27 cellular contexts compared by ENCODE assay signal in genomic region chr5:104751969-104752368, GRCh38.
"Had no signal": no experiment of that assay in that cellular context is flagged by ENCODE, and none has a peak within 500 bp of the region (broad histone marks: within the 10 kb centered on the region; RNA-seq: fewer than 3 reads in every experiment).

No MANE protein-coding gene starts in this region.

- H3K36me3 ChIP-seq: left lung, lower lobe of right lung, neural progenitor cell, neutrophil, right atrium auricular region, right lobe of liver, stomach, thyroid gland, transverse colon, upper lobe of left lung, vagina had no signal

- DNase-seq: hippocampal formation; immature natural killer cell; kidney; left colon; left lung; lower lobe of right lung; mammary epithelial cell; mesenchymal stem cell; naive B cell; natural killer cell; nephron progenitor cell; occipital lobe; right lobe of liver; stimulated activated CD4-positive, alpha-beta T cell treated with anti-CD3 and anti-CD28 coated beads, Interleukin-1b, Interleukin-23, amount 100 ng/mL, for 48 hours; stimulated activated CD4-positive, alpha-beta T cell treated with anti-CD3 and anti-CD28 coated beads, Interleukin-2, amount 100 ng/mL, for 48 hours; stimulated activated naive B cell treated with anti-CD40 and anti-IgM and Interleukin-4, amounts not matched to agents 10 μg/mL and 1 μg/mL and 100 μg/mL, for 72 hours; stimulated activated naive CD8-positive, alpha-beta T cell treated with anti-CD3 and anti-CD28 coated beads, Interleukin-15, Interleukin-2, amounts not matched to agents 100 U/mL and 50 U/mL, for 24 hours; stomach; testis; thyroid gland; transverse colon; upper lobe of left lung had no signal

- H2AFZ ChIP-seq: neural progenitor cell had no signal

- ATAC-seq: left colon; left lung; lower lobe of right lung; natural killer cell; right lobe of liver; stimulated activated naive B cell treated with anti-CD40 and anti-IgM and Interleukin-4, amounts not matched to agents 10 μg/mL and 1 μg/mL and 100 μg/mL, for 72 hours; stimulated activated naive CD8-positive, alpha-beta T cell treated with anti-CD3 and anti-CD28 coated beads, Interleukin-15, Interleukin-2, amounts not matched to agents 100 U/mL and 50 U/mL, for 24 hours had no signal

- H3K27ac ChIP-seq: left lung, lower lobe of right lung, neural progenitor cell, neutrophil, right atrium auricular region, right lobe of liver, stomach, testis, thyroid gland, transverse colon, upper lobe of left lung, vagina had no signal

- H3K27me3 ChIP-seq: left lung, neural progenitor cell, neutrophil, right atrium auricular region, right lobe of liver, stomach, testis, thyroid gland, transverse colon, upper lobe of left lung, vagina had no signal

- H3K4me1 ChIP-seq: left lung, lower lobe of right lung, neural progenitor cell, right atrium auricular region, right lobe of liver, stomach, testis, thyroid gland, transverse colon, upper lobe of left lung, vagina had no signal

- H3K4me3 ChIP-seq: left lung, lower lobe of right lung, neural progenitor cell, right atrium auricular region, right lobe of liver, smooth muscle cell, stomach, testis, thyroid gland, transverse colon, upper lobe of left lung, vagina had no signal
